In the genomic region with DNA sequence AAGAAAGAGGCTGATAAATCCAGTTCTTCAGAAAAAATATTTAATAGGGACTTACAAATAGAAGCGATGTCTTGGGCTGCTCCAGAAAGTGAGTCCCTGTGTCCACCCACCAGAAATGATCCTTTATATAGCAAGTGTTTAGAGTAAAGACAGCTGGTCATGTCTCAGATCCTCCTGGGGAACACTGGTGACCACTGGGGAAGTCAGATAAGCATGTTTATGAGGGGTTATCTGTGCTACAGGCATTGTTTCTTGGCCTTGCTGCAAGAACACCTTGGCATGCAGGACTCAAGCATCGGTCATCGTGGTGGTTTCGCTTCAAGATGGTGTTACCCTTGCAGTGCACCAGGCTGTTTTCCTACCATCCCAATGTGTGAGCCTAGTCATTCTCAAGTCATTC, we compare ENCODE assay signal across 1 cellular context.
TF ChIP-seq lines count a peak whose summit lies in the region.

No MANE protein-coding gene starts in this region.

TF ChIP-seq in K562, 482 proteins besides CTCF, POLR2A, EP300 and RAD21 (continued from another document and continues in another):
- peak; percentile 73; the same call in 1 of the 2 replicates for TF ChIP-seq ZNF263 (CRISPR knock-in tag; IDR thresholded peaks at IDR 0.05; ENCODE audit: borderline replicate concordance)
- TF ChIP-seq, protein P1, sequence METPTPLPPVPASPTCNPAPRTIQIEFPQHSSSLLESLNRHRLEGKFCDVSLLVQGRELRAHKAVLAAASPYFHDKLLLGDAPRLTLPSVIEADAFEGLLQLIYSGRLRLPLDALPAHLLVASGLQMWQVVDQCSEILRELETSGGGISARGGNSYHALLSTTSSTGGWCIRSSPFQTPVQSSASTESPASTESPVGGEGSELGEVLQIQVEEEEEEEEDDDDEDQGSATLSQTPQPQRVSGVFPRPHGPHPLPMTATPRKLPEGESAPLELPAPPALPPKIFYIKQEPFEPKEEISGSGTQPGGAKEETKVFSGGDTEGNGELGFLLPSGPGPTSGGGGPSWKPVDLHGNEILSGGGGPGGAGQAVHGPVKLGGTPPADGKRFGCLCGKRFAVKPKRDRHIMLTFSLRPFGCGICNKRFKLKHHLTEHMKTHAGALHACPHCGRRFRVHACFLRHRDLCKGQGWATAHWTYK (CRISPR knock-in tag; IDR thresholded peaks at IDR 0.05) = no peak
- no peak for TF ChIP-seq PPARD (CRISPR knock-in tag; IDR thresholded peaks at IDR 0.05)
- no peak for TF ChIP-seq HMGN3 (IDR thresholded peaks at IDR 0.05; ENCODE audit: borderline replicate concordance, extremely low read depth, insufficient read length, low read depth, low read length)
- TF ChIP-seq CBX2 (IDR thresholded peaks at IDR 0.05; ENCODE audit: insufficient read depth, low read length, poor library complexity, severe bottlenecking) = no peak
- TF ChIP-seq RNF2 (IDR thresholded peaks at IDR 0.05) = no peak
- no peak for TF ChIP-seq MAZ (CRISPR knock-in tag; conservative IDR thresholded peaks at IDR 0.05 in 1 of 2, IDR thresholded peaks at IDR 0.05 in 1 of 2)
- TF ChIP-seq, protein P2, sequence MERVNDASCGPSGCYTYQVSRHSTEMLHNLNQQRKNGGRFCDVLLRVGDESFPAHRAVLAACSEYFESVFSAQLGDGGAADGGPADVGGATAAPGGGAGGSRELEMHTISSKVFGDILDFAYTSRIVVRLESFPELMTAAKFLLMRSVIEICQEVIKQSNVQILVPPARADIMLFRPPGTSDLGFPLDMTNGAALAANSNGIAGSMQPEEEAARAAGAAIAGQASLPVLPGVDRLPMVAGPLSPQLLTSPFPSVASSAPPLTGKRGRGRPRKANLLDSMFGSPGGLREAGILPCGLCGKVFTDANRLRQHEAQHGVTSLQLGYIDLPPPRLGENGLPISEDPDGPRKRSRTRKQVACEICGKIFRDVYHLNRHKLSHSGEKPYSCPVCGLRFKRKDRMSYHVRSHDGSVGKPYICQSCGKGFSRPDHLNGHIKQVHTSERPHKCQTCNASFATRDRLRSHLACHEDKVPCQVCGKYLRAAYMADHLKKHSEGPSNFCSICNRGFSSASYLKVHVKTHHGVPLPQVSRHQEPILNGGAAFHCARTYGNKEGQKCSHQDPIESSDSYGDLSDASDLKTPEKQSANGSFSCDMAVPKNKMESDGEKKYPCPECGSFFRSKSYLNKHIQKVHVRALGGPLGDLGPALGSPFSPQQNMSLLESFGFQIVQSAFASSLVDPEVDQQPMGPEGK (CRISPR knock-in tag; IDR thresholded peaks at IDR 0.05; ENCODE audit: borderline replicate concordance) = no peak
- TF ChIP-seq ZNF583 (CRISPR knock-in tag; IDR thresholded peaks at IDR 0.05) = no peak
- 0 out of 2 replicates have a peak, but pooled peaks have one; percentile 25 for TF ChIP-seq FOXM1 (IDR thresholded peaks at IDR 0.05; ENCODE audit: low read depth)
- TF ChIP-seq FOXM1 (CRISPR knock-in tag; IDR thresholded peaks at IDR 0.05; ENCODE audit: low read depth) = no peak
- TF ChIP-seq KDM1A (IDR thresholded peaks at IDR 0.05) = no peak
- no peak for TF ChIP-seq ZNF174 (CRISPR knock-in tag; IDR thresholded peaks at IDR 0.05)
- no peak for TF ChIP-seq LEF1 (IDR thresholded peaks at IDR 0.05)
- no peak for TF ChIP-seq ZFP1 (CRISPR knock-in tag; IDR thresholded peaks at IDR 0.05)
- TF ChIP-seq ZNF3 (CRISPR knock-in tag; IDR thresholded peaks at IDR 0.05) = no peak
- no peak for TF ChIP-seq ZNF217 (CRISPR knock-in tag; IDR thresholded peaks at IDR 0.05)
- TF ChIP-seq, protein P3, sequence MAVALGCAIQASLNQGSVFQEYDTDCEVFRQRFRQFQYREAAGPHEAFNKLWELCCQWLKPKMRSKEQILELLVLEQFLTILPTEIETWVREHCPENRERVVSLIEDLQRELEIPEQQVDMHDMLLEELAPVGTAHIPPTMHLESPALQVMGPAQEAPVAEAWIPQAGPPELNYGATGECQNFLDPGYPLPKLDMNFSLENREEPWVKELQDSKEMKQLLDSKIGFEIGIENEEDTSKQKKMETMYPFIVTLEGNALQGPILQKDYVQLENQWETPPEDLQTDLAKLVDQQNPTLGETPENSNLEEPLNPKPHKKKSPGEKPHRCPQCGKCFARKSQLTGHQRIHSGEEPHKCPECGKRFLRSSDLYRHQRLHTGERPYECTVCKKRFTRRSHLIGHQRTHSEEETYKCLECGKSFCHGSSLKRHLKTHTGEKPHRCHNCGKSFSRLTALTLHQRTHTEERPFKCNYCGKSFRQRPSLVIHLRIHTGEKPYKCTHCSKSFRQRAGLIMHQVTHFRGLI (CRISPR knock-in tag; IDR thresholded peaks at IDR 0.05) = no peak
- no peak for TF ChIP-seq E2F3 (CRISPR knock-in tag; IDR thresholded peaks at IDR 0.05)
- no peak for TF ChIP-seq ZNF224 (CRISPR knock-in tag; IDR thresholded peaks at IDR 0.05)
- no peak for TF ChIP-seq BCL6 (CRISPR knock-in tag; IDR thresholded peaks at IDR 0.05)
- TF ChIP-seq POLR2AphosphoS5 (IDR thresholded peaks at IDR 0.05; ENCODE audit: control insufficient read depth, insufficient read depth, low read depth, low read length) = peak; percentile 62; the same call in 1 of the 2 replicates
- TF ChIP-seq ZNF766 (CRISPR knock-in tag; conservative IDR thresholded peaks at IDR 0.05) = no peak
- TF ChIP-seq ZNF133 (CRISPR knock-in tag; IDR thresholded peaks at IDR 0.05) = no peak
- TF ChIP-seq, protein P4, sequence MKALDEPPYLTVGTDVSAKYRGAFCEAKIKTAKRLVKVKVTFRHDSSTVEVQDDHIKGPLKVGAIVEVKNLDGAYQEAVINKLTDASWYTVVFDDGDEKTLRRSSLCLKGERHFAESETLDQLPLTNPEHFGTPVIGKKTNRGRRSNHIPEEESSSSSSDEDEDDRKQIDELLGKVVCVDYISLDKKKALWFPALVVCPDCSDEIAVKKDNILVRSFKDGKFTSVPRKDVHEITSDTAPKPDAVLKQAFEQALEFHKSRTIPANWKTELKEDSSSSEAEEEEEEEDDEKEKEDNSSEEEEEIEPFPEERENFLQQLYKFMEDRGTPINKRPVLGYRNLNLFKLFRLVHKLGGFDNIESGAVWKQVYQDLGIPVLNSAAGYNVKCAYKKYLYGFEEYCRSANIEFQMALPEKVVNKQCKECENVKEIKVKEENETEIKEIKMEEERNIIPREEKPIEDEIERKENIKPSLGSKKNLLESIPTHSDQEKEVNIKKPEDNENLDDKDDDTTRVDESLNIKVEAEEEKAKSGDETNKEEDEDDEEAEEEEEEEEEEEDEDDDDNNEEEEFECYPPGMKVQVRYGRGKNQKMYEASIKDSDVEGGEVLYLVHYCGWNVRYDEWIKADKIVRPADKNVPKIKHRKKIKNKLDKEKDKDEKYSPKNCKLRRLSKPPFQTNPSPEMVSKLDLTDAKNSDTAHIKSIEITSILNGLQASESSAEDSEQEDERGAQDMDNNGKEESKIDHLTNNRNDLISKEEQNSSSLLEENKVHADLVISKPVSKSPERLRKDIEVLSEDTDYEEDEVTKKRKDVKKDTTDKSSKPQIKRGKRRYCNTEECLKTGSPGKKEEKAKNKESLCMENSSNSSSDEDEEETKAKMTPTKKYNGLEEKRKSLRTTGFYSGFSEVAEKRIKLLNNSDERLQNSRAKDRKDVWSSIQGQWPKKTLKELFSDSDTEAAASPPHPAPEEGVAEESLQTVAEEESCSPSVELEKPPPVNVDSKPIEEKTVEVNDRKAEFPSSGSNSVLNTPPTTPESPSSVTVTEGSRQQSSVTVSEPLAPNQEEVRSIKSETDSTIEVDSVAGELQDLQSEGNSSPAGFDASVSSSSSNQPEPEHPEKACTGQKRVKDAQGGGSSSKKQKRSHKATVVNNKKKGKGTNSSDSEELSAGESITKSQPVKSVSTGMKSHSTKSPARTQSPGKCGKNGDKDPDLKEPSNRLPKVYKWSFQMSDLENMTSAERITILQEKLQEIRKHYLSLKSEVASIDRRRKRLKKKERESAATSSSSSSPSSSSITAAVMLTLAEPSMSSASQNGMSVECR (CRISPR knock-in tag; IDR thresholded peaks at IDR 0.05) = no peak
- TF ChIP-seq, protein P5, sequence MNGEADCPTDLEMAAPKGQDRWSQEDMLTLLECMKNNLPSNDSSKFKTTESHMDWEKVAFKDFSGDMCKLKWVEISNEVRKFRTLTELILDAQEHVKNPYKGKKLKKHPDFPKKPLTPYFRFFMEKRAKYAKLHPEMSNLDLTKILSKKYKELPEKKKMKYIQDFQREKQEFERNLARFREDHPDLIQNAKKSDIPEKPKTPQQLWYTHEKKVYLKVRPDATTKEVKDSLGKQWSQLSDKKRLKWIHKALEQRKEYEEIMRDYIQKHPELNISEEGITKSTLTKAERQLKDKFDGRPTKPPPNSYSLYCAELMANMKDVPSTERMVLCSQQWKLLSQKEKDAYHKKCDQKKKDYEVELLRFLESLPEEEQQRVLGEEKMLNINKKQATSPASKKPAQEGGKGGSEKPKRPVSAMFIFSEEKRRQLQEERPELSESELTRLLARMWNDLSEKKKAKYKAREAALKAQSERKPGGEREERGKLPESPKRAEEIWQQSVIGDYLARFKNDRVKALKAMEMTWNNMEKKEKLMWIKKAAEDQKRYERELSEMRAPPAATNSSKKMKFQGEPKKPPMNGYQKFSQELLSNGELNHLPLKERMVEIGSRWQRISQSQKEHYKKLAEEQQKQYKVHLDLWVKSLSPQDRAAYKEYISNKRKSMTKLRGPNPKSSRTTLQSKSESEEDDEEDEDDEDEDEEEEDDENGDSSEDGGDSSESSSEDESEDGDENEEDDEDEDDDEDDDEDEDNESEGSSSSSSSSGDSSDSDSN (IDR thresholded peaks at IDR 0.05; ENCODE audit: borderline replicate concordance in 1 of 2, low read depth in 2 of 2, low read length in 2 of 2) = no peak
- TF ChIP-seq CBFA2T2 (conservative IDR thresholded peaks at IDR 0.05) = peak; percentile 84
- TF ChIP-seq ETV1 (tag; conservative IDR thresholded peaks at IDR 0.05; ENCODE audit: low read depth) = no peak
- no peak for TF ChIP-seq ZBTB17 (CRISPR knock-in tag; IDR thresholded peaks at IDR 0.05)
- TF ChIP-seq MTF1 (CRISPR knock-in tag; IDR thresholded peaks at IDR 0.05; ENCODE audit: borderline replicate concordance) = no peak
- no peak for TF ChIP-seq PTRF (tag; IDR thresholded peaks at IDR 0.05)
- no peak for TF ChIP-seq SRSF1 (IDR thresholded peaks at IDR 0.05; ENCODE audit: low read depth, low read length)
- TF ChIP-seq, protein P6, sequence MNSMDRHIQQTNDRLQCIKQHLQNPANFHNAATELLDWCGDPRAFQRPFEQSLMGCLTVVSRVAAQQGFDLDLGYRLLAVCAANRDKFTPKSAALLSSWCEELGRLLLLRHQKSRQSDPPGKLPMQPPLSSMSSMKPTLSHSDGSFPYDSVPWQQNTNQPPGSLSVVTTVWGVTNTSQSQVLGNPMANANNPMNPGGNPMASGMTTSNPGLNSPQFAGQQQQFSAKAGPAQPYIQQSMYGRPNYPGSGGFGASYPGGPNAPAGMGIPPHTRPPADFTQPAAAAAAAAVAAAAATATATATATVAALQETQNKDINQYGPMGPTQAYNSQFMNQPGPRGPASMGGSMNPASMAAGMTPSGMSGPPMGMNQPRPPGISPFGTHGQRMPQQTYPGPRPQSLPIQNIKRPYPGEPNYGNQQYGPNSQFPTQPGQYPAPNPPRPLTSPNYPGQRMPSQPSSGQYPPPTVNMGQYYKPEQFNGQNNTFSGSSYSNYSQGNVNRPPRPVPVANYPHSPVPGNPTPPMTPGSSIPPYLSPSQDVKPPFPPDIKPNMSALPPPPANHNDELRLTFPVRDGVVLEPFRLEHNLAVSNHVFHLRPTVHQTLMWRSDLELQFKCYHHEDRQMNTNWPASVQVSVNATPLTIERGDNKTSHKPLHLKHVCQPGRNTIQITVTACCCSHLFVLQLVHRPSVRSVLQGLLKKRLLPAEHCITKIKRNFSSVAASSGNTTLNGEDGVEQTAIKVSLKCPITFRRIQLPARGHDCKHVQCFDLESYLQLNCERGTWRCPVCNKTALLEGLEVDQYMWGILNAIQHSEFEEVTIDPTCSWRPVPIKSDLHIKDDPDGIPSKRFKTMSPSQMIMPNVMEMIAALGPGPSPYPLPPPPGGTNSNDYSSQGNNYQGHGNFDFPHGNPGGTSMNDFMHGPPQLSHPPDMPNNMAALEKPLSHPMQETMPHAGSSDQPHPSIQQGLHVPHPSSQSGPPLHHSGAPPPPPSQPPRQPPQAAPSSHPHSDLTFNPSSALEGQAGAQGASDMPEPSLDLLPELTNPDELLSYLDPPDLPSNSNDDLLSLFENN (IDR thresholded peaks at IDR 0.05; ENCODE audit: low read depth in 2 of 2, low read length in 2 of 2) = no peak
- no peak for TF ChIP-seq MCM2 (IDR thresholded peaks at IDR 0.05; ENCODE audit: low read depth)
- TF ChIP-seq, protein P7, sequence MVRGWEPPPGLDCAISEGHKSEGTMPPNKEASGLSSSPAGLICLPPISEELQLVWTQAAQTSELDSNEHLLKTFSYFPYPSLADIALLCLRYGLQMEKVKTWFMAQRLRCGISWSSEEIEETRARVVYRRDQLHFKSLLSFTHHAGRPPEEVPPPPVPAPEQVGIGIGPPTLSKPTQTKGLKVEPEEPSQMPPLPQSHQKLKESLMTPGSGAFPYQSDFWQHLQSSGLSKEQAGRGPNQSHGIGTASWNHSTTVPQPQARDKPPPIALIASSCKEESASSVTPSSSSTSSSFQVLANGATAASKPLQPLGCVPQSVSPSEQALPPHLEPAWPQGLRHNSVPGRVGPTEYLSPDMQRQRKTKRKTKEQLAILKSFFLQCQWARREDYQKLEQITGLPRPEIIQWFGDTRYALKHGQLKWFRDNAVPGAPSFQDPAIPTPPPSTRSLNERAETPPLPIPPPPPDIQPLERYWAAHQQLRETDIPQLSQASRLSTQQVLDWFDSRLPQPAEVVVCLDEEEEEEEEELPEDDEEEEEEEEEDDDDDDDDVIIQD (CRISPR knock-in tag; IDR thresholded peaks at IDR 0.05) = no peak
- TF ChIP-seq NFRKB (IDR thresholded peaks at IDR 0.05; ENCODE audit: low read depth) = no peak
- TF ChIP-seq DACH1 (IDR thresholded peaks at IDR 0.05; ENCODE audit: partially characterized antibody) = no peak
- no peak for TF ChIP-seq HNRNPLL (IDR thresholded peaks at IDR 0.05; ENCODE audit: low read depth, low read length, poor library complexity, severe bottlenecking)
- peak; percentile 89 for TF ChIP-seq TEAD4 (IDR thresholded peaks at IDR 0.05; ENCODE audit: low read length)
- TF ChIP-seq TEAD4 (CRISPR knock-in tag; IDR thresholded peaks at IDR 0.05; ENCODE audit: borderline replicate concordance) = no peak
- no peak for TF ChIP-seq BRF1 (IDR thresholded peaks at IDR 0.05; ENCODE audit: borderline replicate concordance, extremely low read depth, insufficient read length)
- TF ChIP-seq ZNF134 (CRISPR knock-in tag; conservative IDR thresholded peaks at IDR 0.05) = no peak
- no peak for TF ChIP-seq KAT8 (IDR thresholded peaks at IDR 0.05; ENCODE audit: low read depth)
- no peak for TF ChIP-seq RHOXF2B (CRISPR knock-in tag; conservative IDR thresholded peaks at IDR 0.05)
- TF ChIP-seq MEF2A (IDR thresholded peaks at IDR 0.05; ENCODE audit: control insufficient read depth, low read depth, low read length) = no peak
- TF ChIP-seq ZNF584 (CRISPR knock-in tag; IDR thresholded peaks at IDR 0.05; ENCODE audit: low read depth) = no peak
- TF ChIP-seq TFAP4 (CRISPR knock-in tag; IDR thresholded peaks at IDR 0.05; ENCODE audit: borderline replicate concordance) = no peak
- no peak for TF ChIP-seq HLTF (IDR thresholded peaks at IDR 0.05)
- no peak for TF ChIP-seq MBD2 (IDR thresholded peaks at IDR 0.05; ENCODE audit: borderline replicate concordance, low read depth)
